In the genomic region with DNA sequence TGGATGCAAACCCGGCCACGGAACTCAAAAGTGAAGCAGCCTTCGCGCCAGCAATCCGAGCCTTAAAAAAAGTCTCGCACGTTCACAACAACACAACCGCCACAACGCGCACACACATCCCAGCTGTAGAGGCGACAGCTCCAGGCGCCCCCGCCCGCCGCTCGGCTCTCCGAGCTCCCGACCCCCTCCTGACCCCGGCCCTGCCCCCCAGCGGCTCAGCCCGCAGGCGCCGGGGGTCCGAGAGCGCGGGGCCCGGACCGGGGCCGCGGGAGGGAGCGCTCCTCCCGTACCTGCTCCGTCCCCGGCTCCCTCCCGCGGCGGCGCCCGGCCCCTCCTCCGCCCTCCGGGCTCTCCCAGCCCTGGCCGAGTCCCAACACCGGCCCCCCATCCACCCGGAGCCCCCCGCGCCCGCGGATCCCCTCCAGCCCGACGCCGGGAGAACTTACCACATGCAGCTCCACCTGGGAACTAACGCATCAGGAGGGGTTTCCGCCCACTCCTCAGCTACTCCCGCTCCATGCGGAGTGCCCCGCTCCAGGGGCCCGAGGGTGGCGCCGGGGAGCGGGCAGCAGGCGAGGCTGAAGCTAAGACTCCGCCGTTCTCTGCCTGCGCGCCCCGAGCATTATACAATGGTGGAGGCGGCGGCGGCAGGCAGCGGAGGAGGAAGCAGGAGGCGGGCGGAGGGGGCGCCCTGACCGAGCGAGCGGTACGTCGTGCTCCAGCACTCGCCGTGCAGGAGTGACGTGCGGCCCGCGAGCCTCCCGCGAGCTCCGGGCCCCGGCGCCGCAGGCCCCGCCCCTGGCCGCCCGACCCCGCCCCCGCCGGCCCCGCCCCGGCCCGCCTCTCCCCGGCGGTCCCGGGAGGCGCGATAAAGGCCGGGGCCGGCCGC, we compare ENCODE assay signal across 1 cellular context.
TF ChIP-seq lines count a peak whose summit lies in the region.

A gene with protein sequence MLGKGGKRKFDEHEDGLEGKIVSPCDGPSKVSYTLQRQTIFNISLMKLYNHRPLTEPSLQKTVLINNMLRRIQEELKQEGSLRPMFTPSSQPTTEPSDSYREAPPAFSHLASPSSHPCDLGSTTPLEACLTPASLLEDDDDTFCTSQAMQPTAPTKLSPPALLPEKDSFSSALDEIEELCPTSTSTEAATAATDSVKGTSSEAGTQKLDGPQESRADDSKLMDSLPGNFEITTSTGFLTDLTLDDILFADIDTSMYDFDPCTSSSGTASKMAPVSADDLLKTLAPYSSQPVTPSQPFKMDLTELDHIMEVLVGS (minus strand): TSS at position 740 of the 889 bp plus-strand sequence. CDS start 17,042 bp downstream, outside the sequence.

TF ChIP-seq in HEK293, 187 proteins besides CTCF, POLR2A, EP300 and RAD21 (continued from another document and continues in another):
- TF ChIP-seq, protein P1, sequence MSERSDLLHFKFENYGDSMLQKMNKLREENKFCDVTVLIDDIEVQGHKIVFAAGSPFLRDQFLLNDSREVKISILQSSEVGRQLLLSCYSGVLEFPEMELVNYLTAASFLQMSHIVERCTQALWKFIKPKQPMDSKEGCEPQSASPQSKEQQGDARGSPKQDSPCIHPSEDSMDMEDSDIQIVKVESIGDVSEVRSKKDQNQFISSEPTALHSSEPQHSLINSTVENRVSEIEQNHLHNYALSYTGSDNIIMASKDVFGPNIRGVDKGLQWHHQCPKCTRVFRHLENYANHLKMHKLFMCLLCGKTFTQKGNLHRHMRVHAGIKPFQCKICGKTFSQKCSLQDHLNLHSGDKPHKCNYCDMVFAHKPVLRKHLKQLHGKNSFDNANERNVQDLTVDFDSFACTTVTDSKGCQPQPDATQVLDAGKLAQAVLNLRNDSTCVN (tag by site-specific recombination; optimal IDR thresholded peaks at IDR 0.05) = peak; percentile 81
- TF ChIP-seq ZNF549 (tag by site-specific recombination; IDR thresholded peaks at IDR 0.05) = no peak
- TF ChIP-seq, protein P2, sequence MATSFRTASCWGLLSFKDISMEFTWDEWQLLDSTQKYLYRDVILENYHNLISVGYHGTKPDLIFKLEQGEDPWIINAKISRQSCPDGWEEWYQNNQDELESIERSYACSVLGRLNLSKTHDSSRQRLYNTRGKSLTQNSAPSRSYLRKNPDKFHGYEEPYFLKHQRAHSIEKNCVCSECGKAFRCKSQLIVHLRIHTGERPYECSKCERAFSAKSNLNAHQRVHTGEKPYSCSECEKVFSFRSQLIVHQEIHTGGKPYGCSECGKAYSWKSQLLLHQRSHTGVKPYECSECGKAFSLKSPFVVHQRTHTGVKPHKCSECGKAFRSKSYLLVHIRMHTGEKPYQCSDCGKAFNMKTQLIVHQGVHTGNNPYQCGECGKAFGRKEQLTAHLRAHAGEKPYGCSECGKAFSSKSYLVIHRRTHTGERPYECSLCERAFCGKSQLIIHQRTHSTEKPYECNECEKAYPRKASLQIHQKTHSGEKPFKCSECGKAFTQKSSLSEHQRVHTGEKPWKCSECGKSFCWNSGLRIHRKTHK (tag by site-specific recombination; IDR thresholded peaks at IDR 0.05) = no peak
- TF ChIP-seq ZNF37A (tag by site-specific recombination; IDR thresholded peaks at IDR 0.05) = peak; percentile 69
- TF ChIP-seq GLIS1 (tag by site-specific recombination; IDR thresholded peaks at IDR 0.05) = peak; percentile 87
- peak; percentile 91 for TF ChIP-seq ZBTB8A (tag by site-specific recombination; IDR thresholded peaks at IDR 0.05)
- 0 out of 2 replicates have a peak, but pooled peaks have one; percentile 13 for TF ChIP-seq ZNF10 (tag by site-specific recombination; IDR thresholded peaks at IDR 0.05)
- TF ChIP-seq ZNF664 (tag by site-specific recombination; IDR thresholded peaks at IDR 0.05) = no peak
- TF ChIP-seq ZNF426 (tag by site-specific recombination; IDR thresholded peaks at IDR 0.05) = no peak
- TF ChIP-seq ZNF48 (tag by site-specific recombination; IDR thresholded peaks at IDR 0.05) = no peak
- TF ChIP-seq ZNF157 (tag by site-specific recombination; IDR thresholded peaks at IDR 0.05) = no peak
- TF ChIP-seq, protein P3, sequence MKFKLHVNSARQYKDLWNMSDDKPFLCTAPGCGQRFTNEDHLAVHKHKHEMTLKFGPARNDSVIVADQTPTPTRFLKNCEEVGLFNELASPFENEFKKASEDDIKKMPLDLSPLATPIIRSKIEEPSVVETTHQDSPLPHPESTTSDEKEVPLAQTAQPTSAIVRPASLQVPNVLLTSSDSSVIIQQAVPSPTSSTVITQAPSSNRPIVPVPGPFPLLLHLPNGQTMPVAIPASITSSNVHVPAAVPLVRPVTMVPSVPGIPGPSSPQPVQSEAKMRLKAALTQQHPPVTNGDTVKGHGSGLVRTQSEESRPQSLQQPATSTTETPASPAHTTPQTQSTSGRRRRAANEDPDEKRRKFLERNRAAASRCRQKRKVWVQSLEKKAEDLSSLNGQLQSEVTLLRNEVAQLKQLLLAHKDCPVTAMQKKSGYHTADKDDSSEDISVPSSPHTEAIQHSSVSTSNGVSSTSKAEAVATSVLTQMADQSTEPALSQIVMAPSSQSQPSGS (tag by site-specific recombination; IDR thresholded peaks at IDR 0.05; ENCODE audit: low read depth) = no peak
- peak; percentile 42; the same call in 1 of the 2 replicates for TF ChIP-seq SP3 (tag by site-specific recombination; IDR thresholded peaks at IDR 0.05)
- TF ChIP-seq ZNF184 (tag by site-specific recombination; IDR thresholded peaks at IDR 0.05) = no peak
- TF ChIP-seq ZNF311 (tag by site-specific recombination; IDR thresholded peaks at IDR 0.05; ENCODE audit: borderline replicate concordance) = no peak
- TF ChIP-seq BCL11B (tag by site-specific recombination; IDR thresholded peaks at IDR 0.05; ENCODE audit: low read depth) = no peak
- TF ChIP-seq ZNF792 (tag by site-specific recombination; IDR thresholded peaks at IDR 0.05) = no peak
- no peak for TF ChIP-seq ZNF121 (tag by site-specific recombination; IDR thresholded peaks at IDR 0.05)
- no peak for TF ChIP-seq BCL11A (tag by site-specific recombination; IDR thresholded peaks at IDR 0.05; ENCODE audit: low read depth)
- TF ChIP-seq, protein P4, sequence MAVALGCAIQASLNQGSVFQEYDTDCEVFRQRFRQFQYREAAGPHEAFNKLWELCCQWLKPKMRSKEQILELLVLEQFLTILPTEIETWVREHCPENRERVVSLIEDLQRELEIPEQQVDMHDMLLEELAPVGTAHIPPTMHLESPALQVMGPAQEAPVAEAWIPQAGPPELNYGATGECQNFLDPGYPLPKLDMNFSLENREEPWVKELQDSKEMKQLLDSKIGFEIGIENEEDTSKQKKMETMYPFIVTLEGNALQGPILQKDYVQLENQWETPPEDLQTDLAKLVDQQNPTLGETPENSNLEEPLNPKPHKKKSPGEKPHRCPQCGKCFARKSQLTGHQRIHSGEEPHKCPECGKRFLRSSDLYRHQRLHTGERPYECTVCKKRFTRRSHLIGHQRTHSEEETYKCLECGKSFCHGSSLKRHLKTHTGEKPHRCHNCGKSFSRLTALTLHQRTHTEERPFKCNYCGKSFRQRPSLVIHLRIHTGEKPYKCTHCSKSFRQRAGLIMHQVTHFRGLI (tag by site-specific recombination; IDR thresholded peaks at IDR 0.05) = no peak
- TF ChIP-seq, protein P5, sequence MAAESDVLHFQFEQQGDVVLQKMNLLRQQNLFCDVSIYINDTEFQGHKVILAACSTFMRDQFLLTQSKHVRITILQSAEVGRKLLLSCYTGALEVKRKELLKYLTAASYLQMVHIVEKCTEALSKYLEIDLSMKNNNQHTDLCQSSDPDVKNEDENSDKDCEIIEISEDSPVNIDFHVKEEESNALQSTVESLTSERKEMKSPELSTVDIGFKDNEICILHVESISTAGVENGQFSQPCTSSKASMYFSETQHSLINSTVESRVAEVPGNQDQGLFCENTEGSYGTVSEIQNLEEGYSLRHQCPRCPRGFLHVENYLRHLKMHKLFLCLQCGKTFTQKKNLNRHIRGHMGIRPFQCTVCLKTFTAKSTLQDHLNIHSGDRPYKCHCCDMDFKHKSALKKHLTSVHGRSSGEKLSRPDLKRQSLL (tag by site-specific recombination; IDR thresholded peaks at IDR 0.05) = peak; percentile 33; the same call in 1 of the 2 replicates
- TF ChIP-seq, protein P6, sequence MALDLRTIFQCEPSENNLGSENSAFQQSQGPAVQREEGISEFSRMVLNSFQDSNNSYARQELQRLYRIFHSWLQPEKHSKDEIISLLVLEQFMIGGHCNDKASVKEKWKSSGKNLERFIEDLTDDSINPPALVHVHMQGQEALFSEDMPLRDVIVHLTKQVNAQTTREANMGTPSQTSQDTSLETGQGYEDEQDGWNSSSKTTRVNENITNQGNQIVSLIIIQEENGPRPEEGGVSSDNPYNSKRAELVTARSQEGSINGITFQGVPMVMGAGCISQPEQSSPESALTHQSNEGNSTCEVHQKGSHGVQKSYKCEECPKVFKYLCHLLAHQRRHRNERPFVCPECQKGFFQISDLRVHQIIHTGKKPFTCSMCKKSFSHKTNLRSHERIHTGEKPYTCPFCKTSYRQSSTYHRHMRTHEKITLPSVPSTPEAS (tag by site-specific recombination; IDR thresholded peaks at IDR 0.05) = no peak
- TF ChIP-seq ZSCAN16 (tag by site-specific recombination; IDR thresholded peaks at IDR 0.05) = no peak
- TF ChIP-seq, protein P7, sequence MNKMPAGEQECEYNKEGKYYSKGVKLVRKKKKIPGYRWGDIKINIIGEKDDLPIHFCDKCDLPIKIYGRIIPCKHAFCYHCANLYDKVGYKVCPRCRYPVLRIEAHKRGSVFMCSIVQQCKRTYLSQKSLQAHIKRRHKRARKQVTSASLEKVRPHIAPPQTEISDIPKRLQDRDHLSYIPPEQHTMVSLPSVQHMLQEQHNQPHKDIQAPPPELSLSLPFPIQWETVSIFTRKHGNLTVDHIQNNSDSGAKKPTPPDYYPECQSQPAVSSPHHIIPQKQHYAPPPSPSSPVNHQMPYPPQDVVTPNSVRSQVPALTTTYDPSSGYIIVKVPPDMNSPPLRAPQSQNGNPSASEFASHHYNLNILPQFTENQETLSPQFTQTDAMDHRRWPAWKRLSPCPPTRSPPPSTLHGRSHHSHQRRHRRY (tag by site-specific recombination; IDR thresholded peaks at IDR 0.05) = no peak
- no peak for TF ChIP-seq SCRT1 (tag by site-specific recombination; IDR thresholded peaks at IDR 0.05; ENCODE audit: borderline replicate concordance)
- 0 out of 2 replicates have a peak, but pooled peaks have one; percentile 18 for TF ChIP-seq ZNF610 (tag by site-specific recombination; IDR thresholded peaks at IDR 0.05; ENCODE audit: borderline replicate concordance)
- peak; percentile 38; the same call in 1 of the 2 replicates for TF ChIP-seq ZSCAN30 (tag by site-specific recombination; IDR thresholded peaks at IDR 0.05)
- no peak for TF ChIP-seq ZNF302 (tag by site-specific recombination; IDR thresholded peaks at IDR 0.05; ENCODE audit: low read depth)
- TF ChIP-seq ZNF521 (tag by site-specific recombination; IDR thresholded peaks at IDR 0.05) = no peak
- TF ChIP-seq ZNF548 (tag by site-specific recombination; IDR thresholded peaks at IDR 0.05) = no peak
- TF ChIP-seq PRDM1 (tag by site-specific recombination; IDR thresholded peaks at IDR 0.05) = no peak
- no peak for TF ChIP-seq HOXA7 (CRISPR knock-in tag; IDR thresholded peaks at IDR 0.05; ENCODE audit: borderline replicate concordance)
- TF ChIP-seq YY2 (tag by site-specific recombination; IDR thresholded peaks at IDR 0.05) = no peak
- TF ChIP-seq KLF1 (tag by site-specific recombination; IDR thresholded peaks at IDR 0.05) = peak; percentile 9; the same call in 1 of the 2 replicates
- TF ChIP-seq KLF8 (tag by site-specific recombination; IDR thresholded peaks at IDR 0.05) = peak; percentile 68; the same call in 1 of the 2 replicates
- no peak; the same call in 1 of the 2 replicates for TF ChIP-seq SP7 (tag by site-specific recombination; IDR thresholded peaks at IDR 0.05)
- TF ChIP-seq ZEB2 (tag by site-specific recombination; IDR thresholded peaks at IDR 0.05) = peak; percentile 34
- TF ChIP-seq REPIN1 (tag by site-specific recombination; IDR thresholded peaks at IDR 0.05; ENCODE audit: low read depth) = no peak
- peak; percentile 23; the same call in 1 of the 2 replicates for TF ChIP-seq ZNF76 (tag by site-specific recombination; IDR thresholded peaks at IDR 0.05; ENCODE audit: borderline replicate concordance, low read depth)
- no peak for TF ChIP-seq ZNF274 (IDR thresholded peaks at IDR 0.05; ENCODE audit: low read length)
- TF ChIP-seq ZNF274 (tag by site-specific recombination; IDR thresholded peaks at IDR 0.05; ENCODE audit: borderline replicate concordance) = no peak
- TF ChIP-seq, protein P8, sequence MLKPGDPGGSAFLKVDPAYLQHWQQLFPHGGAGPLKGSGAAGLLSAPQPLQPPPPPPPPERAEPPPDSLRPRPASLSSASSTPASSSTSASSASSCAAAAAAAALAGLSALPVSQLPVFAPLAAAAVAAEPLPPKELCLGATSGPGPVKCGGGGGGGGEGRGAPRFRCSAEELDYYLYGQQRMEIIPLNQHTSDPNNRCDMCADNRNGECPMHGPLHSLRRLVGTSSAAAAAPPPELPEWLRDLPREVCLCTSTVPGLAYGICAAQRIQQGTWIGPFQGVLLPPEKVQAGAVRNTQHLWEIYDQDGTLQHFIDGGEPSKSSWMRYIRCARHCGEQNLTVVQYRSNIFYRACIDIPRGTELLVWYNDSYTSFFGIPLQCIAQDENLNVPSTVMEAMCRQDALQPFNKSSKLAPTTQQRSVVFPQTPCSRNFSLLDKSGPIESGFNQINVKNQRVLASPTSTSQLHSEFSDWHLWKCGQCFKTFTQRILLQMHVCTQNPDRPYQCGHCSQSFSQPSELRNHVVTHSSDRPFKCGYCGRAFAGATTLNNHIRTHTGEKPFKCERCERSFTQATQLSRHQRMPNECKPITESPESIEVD (tag by site-specific recombination; IDR thresholded peaks at IDR 0.05) = no peak
- TF ChIP-seq, protein P9, sequence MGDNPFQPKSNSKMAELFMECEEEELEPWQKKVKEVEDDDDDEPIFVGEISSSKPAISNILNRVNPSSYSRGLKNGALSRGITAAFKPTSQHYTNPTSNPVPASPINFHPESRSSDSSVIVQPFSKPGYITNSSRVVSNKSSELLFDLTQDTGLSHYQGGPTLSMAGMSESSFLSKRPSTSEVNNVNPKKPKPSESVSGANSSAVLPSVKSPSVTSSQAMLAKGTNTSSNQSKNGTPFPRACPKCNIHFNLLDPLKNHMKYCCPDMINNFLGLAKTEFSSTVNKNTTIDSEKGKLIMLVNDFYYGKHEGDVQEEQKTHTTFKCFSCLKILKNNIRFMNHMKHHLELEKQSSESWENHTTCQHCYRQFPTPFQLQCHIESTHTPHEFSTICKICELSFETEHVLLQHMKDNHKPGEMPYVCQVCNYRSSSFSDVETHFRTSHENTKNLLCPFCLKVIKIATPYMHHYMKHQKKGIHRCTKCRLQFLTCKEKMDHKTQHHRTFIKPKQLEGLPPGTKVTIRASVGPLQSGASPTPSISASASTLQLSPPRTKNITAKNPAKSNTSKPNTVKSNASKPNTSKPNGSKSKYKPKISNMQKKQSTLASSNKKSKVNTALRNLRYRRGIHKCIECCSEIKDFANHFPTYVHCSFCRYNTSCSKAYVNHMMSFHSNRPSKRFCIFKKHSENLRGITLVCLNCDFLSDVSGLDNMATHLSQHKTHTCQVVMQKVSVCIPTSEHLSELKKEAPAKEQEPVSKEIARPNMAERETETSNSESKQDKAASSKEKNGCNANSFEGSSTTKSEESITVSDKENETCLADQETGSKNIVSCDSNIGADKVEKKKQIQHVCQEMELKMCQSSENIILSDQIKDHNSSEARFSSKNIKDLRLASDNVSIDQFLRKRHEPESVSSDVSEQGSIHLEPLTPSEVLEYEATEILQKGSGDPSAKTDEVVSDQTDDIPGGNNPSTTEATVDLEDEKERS (tag by site-specific recombination; IDR thresholded peaks at IDR 0.05) = no peak
- TF ChIP-seq ZNF571 (tag by site-specific recombination; IDR thresholded peaks at IDR 0.05) = no peak
